Comparison of ENCODE assay signal across 21 cellular contexts in genomic region chr11:18461909-18462308, GRCh38. TPM values are rescaled to one million over a fixed set of nuclear protein-coding genes. Genes with fewer than 3 reads are reported as not detected.
DNase-seq lines count a peak whose midpoint lies in the region; ATAC-seq and TF ChIP-seq lines count a peak whose summit lies in the region.
"Had no signal": no experiment of that assay in that cellular context is flagged by ENCODE, and none has a peak within 500 bp of the region (broad histone marks: within the 10 kb centered on the region; RNA-seq: fewer than 3 reads in every experiment).

No MANE protein-coding gene starts in this region.

- H3K4me3 Mint-ChIP-seq in activated CD8-positive, alpha-beta T cell treated with anti-CD3 and anti-CD28 coated beads for 36 hours: no peak overlapping the region
- no peak overlapping the region for H3K4me3 Mint-ChIP-seq in activated CD8-positive, alpha-beta T cell treated with anti-CD3 and anti-CD28 coated beads, Interleukin-2, amount 10 ng/mL, durations not matched to agents 7 days and 5 days
- H3K4me3 Mint-ChIP-seq in activated naive CD8-positive, alpha-beta T cell treated with anti-CD3 and anti-CD28 coated beads for 36 hours: no peak overlapping the region
- H3K4me3 Mint-ChIP-seq: CD4-positive, CD25-positive, alpha-beta regulatory T cell; CD8-positive, alpha-beta memory T cell; GM23338; HFFc6 had no signal

- POLR2A ChIA-PET in activated CD8-positive, alpha-beta T cell treated with anti-CD3 and anti-CD28 coated beads for 36 hours (lab: Charles Lee): no interaction called here
- POLR2A ChIA-PET in activated CD8-positive, alpha-beta T cell treated with anti-CD3 and anti-CD28 coated beads, Interleukin-2, amount 10 ng/mL, durations not matched to agents 7 days and 5 days (lab: Charles Lee): no interaction called here

- H3K4me3 ChIP-seq in H7 (ENCODE audit: insufficient read depth, low read depth, low read length): no peak overlapping the region
- H3K4me3 ChIP-seq: GM23338 had no signal

- H3K4me1 Mint-ChIP-seq in activated CD8-positive, alpha-beta T cell treated with anti-CD3 and anti-CD28 coated beads for 36 hours (ENCODE audit: low read depth): no peaks in the 10 kb centered on the region
- no peaks in the 10 kb centered on the region for H3K4me1 Mint-ChIP-seq in activated CD8-positive, alpha-beta T cell treated with anti-CD3 and anti-CD28 coated beads, Interleukin-2, amount 10 ng/mL, durations not matched to agents 7 days and 5 days (ENCODE audit: low read depth)
- peaks cover 3% of the 10 kb centered on the region for H3K4me1 Mint-ChIP-seq in activated naive CD8-positive, alpha-beta T cell treated with anti-CD3 and anti-CD28 coated beads for 36 hours
- H3K4me1 Mint-ChIP-seq: CD4-positive, CD25-positive, alpha-beta regulatory T cell; CD8-positive, alpha-beta memory T cell; GM23338 had no signal

- no peak for TF ChIP-seq CTCF in activated CD8-positive, alpha-beta T cell treated with anti-CD3 and anti-CD28 coated beads for 36 hours (IDR thresholded peaks at IDR 0.05)

- H3K27ac Mint-ChIP-seq in activated CD8-positive, alpha-beta T cell treated with anti-CD3 and anti-CD28 coated beads for 36 hours: no peak overlapping the region
- no peak overlapping the region for H3K27ac Mint-ChIP-seq in activated CD8-positive, alpha-beta T cell treated with anti-CD3 and anti-CD28 coated beads, Interleukin-2, amount 10 ng/mL, durations not matched to agents 7 days and 5 days
- H3K27ac Mint-ChIP-seq in activated naive CD4-positive, alpha-beta T cell treated with anti-CD3 and anti-CD28 coated beads, Interleukin-2, amount 50 U/mL, for 72 hours: no peak overlapping the region
- H3K27ac Mint-ChIP-seq in activated naive CD8-positive, alpha-beta T cell treated with anti-CD3 and anti-CD28 coated beads for 36 hours: no peak overlapping the region
- H3K27ac Mint-ChIP-seq: CD4-positive, CD25-positive, alpha-beta regulatory T cell; CD8-positive, alpha-beta memory T cell; GM23338; HFFc6; IgD-negative memory B cell had no signal

- DNase-seq in activated CD8-positive, alpha-beta T cell treated with anti-CD3 and anti-CD28 coated beads for 36 hours: peak; percentile 34
- no peak for DNase-seq in activated CD8-positive, alpha-beta T cell treated with anti-CD3 and anti-CD28 coated beads, Interleukin-2, amount 10 ng/mL, durations not matched to agents 7 days and 5 days
- peak in 1 of 2 donors; percentile 23 for DNase-seq in activated naive CD4-positive, alpha-beta T cell treated with anti-CD3 and anti-CD28 coated beads, Interleukin-2, amount 50 U/mL, for 72 hours (ENCODE audit: low spot score in 2 of 2)
- DNase-seq in activated naive CD4-positive, alpha-beta T cell treated with anti-CD3 and anti-CD28 coated beads, Interleukin-2, amount 50 U/mL, for 16 hours: no peak
- DNase-seq in activated naive CD8-positive, alpha-beta T cell treated with anti-CD3 and anti-CD28 coated beads for 36 hours: peak; percentile 30
- DNase-seq in stimulated activated naive CD8-positive, alpha-beta T cell treated with anti-CD3 and anti-CD28 coated beads, Interleukin-15, Interleukin-2, amounts not matched to agents 100 U/mL and 50 U/mL, for 24 hours: peak; percentile 10
- no peak for DNase-seq in H7
- DNase-seq: ACHN; BE2C; C1 segment of cervical spinal cord; CD4-positive, CD25-positive, alpha-beta regulatory T cell; CD8-positive, alpha-beta memory T cell; COR-L47; DMS 273 treated with DMSO at 0.1 percent for 48 hours; DMS53; HFFc6 had no signal

- no peaks in the 10 kb centered on the region for H3K27me3 Mint-ChIP-seq in activated CD8-positive, alpha-beta T cell treated with anti-CD3 and anti-CD28 coated beads for 36 hours
- no peaks in the 10 kb centered on the region for H3K27me3 Mint-ChIP-seq in activated CD8-positive, alpha-beta T cell treated with anti-CD3 and anti-CD28 coated beads, Interleukin-2, amount 10 ng/mL, durations not matched to agents 7 days and 5 days (ENCODE audit: low read depth)
- H3K27me3 Mint-ChIP-seq in activated naive CD8-positive, alpha-beta T cell treated with anti-CD3 and anti-CD28 coated beads for 36 hours: no peaks in the 10 kb centered on the region
- H3K27me3 Mint-ChIP-seq: CD8-positive, alpha-beta memory T cell; IgD-negative memory B cell had no signal

- H3K27me3 ChIP-seq in H7 (ENCODE audit: control insufficient read depth, insufficient read depth, low read length): no peaks in the 10 kb centered on the region
- H3K27me3 ChIP-seq: BE2C had no signal

- no peaks in the 10 kb centered on the region for H3K36me3 Mint-ChIP-seq in activated CD8-positive, alpha-beta T cell treated with anti-CD3 and anti-CD28 coated beads for 36 hours (ENCODE audit: low read depth)
- H3K36me3 Mint-ChIP-seq in activated CD8-positive, alpha-beta T cell treated with anti-CD3 and anti-CD28 coated beads, Interleukin-2, amount 10 ng/mL, durations not matched to agents 7 days and 5 days (ENCODE audit: low read depth): no peaks in the 10 kb centered on the region
- no peaks in the 10 kb centered on the region for H3K36me3 Mint-ChIP-seq in activated naive CD4-positive, alpha-beta T cell treated with anti-CD3 and anti-CD28 coated beads, Interleukin-2, amount 50 U/mL, for 72 hours
- H3K36me3 Mint-ChIP-seq in activated naive CD8-positive, alpha-beta T cell treated with anti-CD3 and anti-CD28 coated beads for 36 hours: no peaks in the 10 kb centered on the region
- H3K36me3 Mint-ChIP-seq: CD4-positive, CD25-positive, alpha-beta regulatory T cell had no signal

- no peaks in the 10 kb centered on the region for H3K36me3 ChIP-seq in H7 (replicated peaks; ENCODE audit: control insufficient read depth, insufficient read depth, low read length)
- H3K36me3 ChIP-seq: BE2C had no signal

- intact Hi-C loops in activated CD8-positive, alpha-beta T cell treated with anti-CD3 and anti-CD28 coated beads for 36 hours (cut with micrococcal nuclease): no loop called here

- CTCF ChIA-PET in activated CD8-positive, alpha-beta T cell treated with anti-CD3 and anti-CD28 coated beads for 36 hours (lab: Charles Lee): no interaction called here
- CTCF ChIA-PET in activated CD8-positive, alpha-beta T cell treated with anti-CD3 and anti-CD28 coated beads, Interleukin-2, amount 10 ng/mL, durations not matched to agents 7 days and 5 days (lab: Charles Lee): no interaction called here

- peak; percentile 87 for ATAC-seq in activated CD8-positive, alpha-beta T cell treated with anti-CD3 and anti-CD28 coated beads for 36 hours
- ATAC-seq in activated CD8-positive, alpha-beta T cell treated with anti-CD3 and anti-CD28 coated beads, Interleukin-2, amount 10 ng/mL, durations not matched to agents 7 days and 5 days: no peak
- ATAC-seq in activated naive CD4-positive, alpha-beta T cell treated with anti-CD3 and anti-CD28 coated beads, Interleukin-2, amount 50 U/mL, for 72 hours: peak; percentile 85 to 92
- no peak for ATAC-seq in stimulated activated naive CD8-positive, alpha-beta T cell treated with anti-CD3 and anti-CD28 coated beads, Interleukin-15, Interleukin-2, amounts not matched to agents 100 U/mL and 50 U/mL, for 24 hours
- ATAC-seq in GM21360 (IDR thresholded peaks at IDR 0.05; ENCODE audit: unreplicated experiment): no peak
- ATAC-seq: GM23338, HCT116, HepG2 had no signal

- no peaks in the 10 kb centered on the region for H3K9me3 Mint-ChIP-seq in activated CD8-positive, alpha-beta T cell treated with anti-CD3 and anti-CD28 coated beads for 36 hours
- H3K9me3 Mint-ChIP-seq in activated CD8-positive, alpha-beta T cell treated with anti-CD3 and anti-CD28 coated beads, Interleukin-2, amount 10 ng/mL, durations not matched to agents 7 days and 5 days (ENCODE audit: insufficient read depth): no peaks in the 10 kb centered on the region
- no peaks in the 10 kb centered on the region for H3K9me3 Mint-ChIP-seq in activated naive CD4-positive, alpha-beta T cell treated with anti-CD3 and anti-CD28 coated beads, Interleukin-2, amount 50 U/mL, for 72 hours
- H3K9me3 Mint-ChIP-seq in activated naive CD8-positive, alpha-beta T cell treated with anti-CD3 and anti-CD28 coated beads for 36 hours: no peaks in the 10 kb centered on the region
- H3K9me3 Mint-ChIP-seq: CD8-positive, alpha-beta memory T cell; GM23338; HFFc6; IgD-negative memory B cell had no signal

RNA-seq across cellular contexts. Expression of gene LDHAL6A, which starts 6.3 kb away (rescaled TPM):
- total RNA-seq in activated CD8-positive, alpha-beta T cell treated with anti-CD3 and anti-CD28 coated beads for 36 hours: not detected
- not detected for total RNA-seq in activated CD8-positive, alpha-beta T cell treated with anti-CD3 and anti-CD28 coated beads, Interleukin-2, amount 10 ng/mL, durations not matched to agents 7 days and 5 days
- not detected for total RNA-seq in activated naive CD4-positive, alpha-beta T cell treated with anti-CD3 and anti-CD28 coated beads, Interleukin-2, amount 50 U/mL, for 72 hours
- total RNA-seq in activated naive CD8-positive, alpha-beta T cell treated with anti-CD3 and anti-CD28 coated beads for 36 hours: not detected
- total RNA-seq in H7 (2014; rRNA removed; shearing (Covaris generic)): not detected in 2 replicates
- total RNA-seq: CD4-positive, CD25-positive, alpha-beta regulatory T cell; CD8-positive, alpha-beta memory T cell; HepG2; HFFc6 had no signal

RNA-seq across cellular contexts. Expression of gene LDHC, which starts 49.8 kb away (rescaled TPM):
- not detected for total RNA-seq in activated CD8-positive, alpha-beta T cell treated with anti-CD3 and anti-CD28 coated beads for 36 hours
- not detected for total RNA-seq in activated CD8-positive, alpha-beta T cell treated with anti-CD3 and anti-CD28 coated beads, Interleukin-2, amount 10 ng/mL, durations not matched to agents 7 days and 5 days
- not detected for total RNA-seq in activated naive CD4-positive, alpha-beta T cell treated with anti-CD3 and anti-CD28 coated beads, Interleukin-2, amount 50 U/mL, for 72 hours
- total RNA-seq in activated naive CD8-positive, alpha-beta T cell treated with anti-CD3 and anti-CD28 coated beads for 36 hours: not detected
- 0.21 and 0.44 TPM in 2 replicates for total RNA-seq in H7 (2014; rRNA removed; shearing (Covaris generic))
- total RNA-seq: CD4-positive, CD25-positive, alpha-beta regulatory T cell; CD8-positive, alpha-beta memory T cell; HepG2 had no signal

Comparison
In these comparisons a context has a peak if more than half of its experiments do, and no peak if none do; other contexts are left out.
1. ATAC-seq: peak in activated CD8-positive, alpha-beta T cell treated with anti-CD3 and anti-CD28 coated beads for 36 hours (single experiment) and activated naive CD4-positive, alpha-beta T cell treated with anti-CD3 and anti-CD28 coated beads, Interleukin-2, amount 50 U/mL, for 72 hours (2 of 2); none in activated CD8-positive, alpha-beta T cell treated with anti-CD3 and anti-CD28 coated beads, Interleukin-2, amount 10 ng/mL, durations not matched to agents 7 days and 5 days (single experiment), stimulated activated naive CD8-positive, alpha-beta T cell treated with anti-CD3 and anti-CD28 coated beads, Interleukin-15, Interleukin-2, amounts not matched to agents 100 U/mL and 50 U/mL, for 24 hours (single experiment) and GM21360 (single experiment).
2. DNase-seq: peak in activated CD8-positive, alpha-beta T cell treated with anti-CD3 and anti-CD28 coated beads for 36 hours (single experiment), activated naive CD8-positive, alpha-beta T cell treated with anti-CD3 and anti-CD28 coated beads for 36 hours (single experiment) and stimulated activated naive CD8-positive, alpha-beta T cell treated with anti-CD3 and anti-CD28 coated beads, Interleukin-15, Interleukin-2, amounts not matched to agents 100 U/mL and 50 U/mL, for 24 hours (single experiment); none in activated CD8-positive, alpha-beta T cell treated with anti-CD3 and anti-CD28 coated beads, Interleukin-2, amount 10 ng/mL, durations not matched to agents 7 days and 5 days (single experiment), activated naive CD4-positive, alpha-beta T cell treated with anti-CD3 and anti-CD28 coated beads, Interleukin-2, amount 50 U/mL, for 16 hours (single experiment) and H7 (single experiment).